11 cellular contexts compared by ENCODE assay signal in genomic region chr11:70324354-70325115, GRCh38. TPM values are rescaled to one million over a fixed set of nuclear protein-coding genes. Genes with fewer than 3 reads are reported as not detected.
DNase-seq lines count a peak whose midpoint lies in the region; ATAC-seq and TF ChIP-seq lines count a peak whose summit lies in the region.
"Had no signal": no experiment of that assay in that cellular context is flagged by ENCODE, and none has a peak within 500 bp of the region (broad histone marks: within the 10 kb centered on the region; RNA-seq: fewer than 3 reads in every experiment).

No MANE protein-coding gene starts in this region.

- TF ChIP-seq CTCF in endothelial cell (IDR thresholded peaks at IDR 0.05; ENCODE audit: unreplicated experiment), result no peak

- DNase-seq in activated CD8-positive, alpha-beta memory T cell treated with anti-CD3 and anti-CD28 coated beads, Interleukin-2, amount 10 ng/mL, durations not matched to agents 7 days and 5 days, result no peak
- DNase-seq in activated CD8-positive, alpha-beta memory T cell treated with anti-CD3 and anti-CD28 coated beads for 24 hours, result no peak
- no peak for DNase-seq in endothelial cell (ENCODE audit: low spot score)
- peak; percentile 26 for DNase-seq in stimulated activated CD8-positive, alpha-beta memory T cell treated with anti-CD3 and anti-CD28 coated beads, Interleukin-4, amount 100 ng/mL, for 48 hours
- DNase-seq in DMS79 (lab: John Stamatoyannopoulos, UW), result no peak
- DNase-seq in T-cell, result no peak
- DNase-seq: activated naive CD4-positive, alpha-beta T cell treated with anti-CD3 and anti-CD28 coated beads, Interleukin-2, amount 50 U/mL, for 16 hours; NCI-H82; testis had no signal

- POLR2A ChIA-PET in T-cell (lab: Charles Lee), result no interaction called here

- peaks cover 22% of the 10 kb centered on the region for H3K4me1 Mint-ChIP-seq in activated CD8-positive, alpha-beta memory T cell treated with anti-CD3 and anti-CD28 coated beads, Interleukin-2, amount 10 ng/mL, durations not matched to agents 7 days and 5 days
- no peaks in the 10 kb centered on the region for H3K4me1 Mint-ChIP-seq in endothelial cell (ENCODE audit: unreplicated experiment)
- peaks cover 0 to 5% (median 0%) of the 10 kb centered on the region in 3 donors for H3K4me1 Mint-ChIP-seq in T-cell

- no peaks in the 10 kb centered on the region for H3K27me3 Mint-ChIP-seq in activated CD8-positive, alpha-beta memory T cell treated with anti-CD3 and anti-CD28 coated beads, Interleukin-2, amount 10 ng/mL, durations not matched to agents 7 days and 5 days
- no peaks in the 10 kb centered on the region for H3K27me3 Mint-ChIP-seq in endothelial cell (ENCODE audit: unreplicated experiment)
- H3K27me3 Mint-ChIP-seq in T-cell, result no peaks in the 10 kb centered on the region

- no peaks in the 10 kb centered on the region for H3K9me3 Mint-ChIP-seq in activated CD8-positive, alpha-beta memory T cell treated with anti-CD3 and anti-CD28 coated beads, Interleukin-2, amount 10 ng/mL, durations not matched to agents 7 days and 5 days (ENCODE audit: low read depth)
- H3K9me3 Mint-ChIP-seq in endothelial cell (ENCODE audit: unreplicated experiment), result no peaks in the 10 kb centered on the region
- no peaks in the 10 kb centered on the region for H3K9me3 Mint-ChIP-seq in T-cell

- ATAC-seq in activated CD8-positive, alpha-beta memory T cell treated with anti-CD3 and anti-CD28 coated beads, Interleukin-2, amount 10 ng/mL, durations not matched to agents 7 days and 5 days, result peak; percentile 69
- ATAC-seq in HG02588 (IDR thresholded peaks at IDR 0.05; ENCODE audit: unreplicated experiment) (peak; percentile 63), T-cell (replicated peaks in 1 of 4) (no peak), HG02884 (IDR thresholded peaks at IDR 0.05; ENCODE audit: unreplicated experiment) (no peak)

- peaks cover 30% of the 10 kb centered on the region for H3K36me3 Mint-ChIP-seq in activated CD8-positive, alpha-beta memory T cell treated with anti-CD3 and anti-CD28 coated beads, Interleukin-2, amount 10 ng/mL, durations not matched to agents 7 days and 5 days
- H3K36me3 Mint-ChIP-seq in endothelial cell (ENCODE audit: low read depth, unreplicated experiment) (peaks cover 21% of the 10 kb centered on the region), T-cell (peaks cover 51% of the 10 kb centered on the region)

- CTCF ChIA-PET in activated CD8-positive, alpha-beta memory T cell treated with anti-CD3 and anti-CD28 coated beads, Interleukin-2, amount 10 ng/mL, durations not matched to agents 7 days and 5 days (lab: Charles Lee), result no interaction called here
- CTCF ChIA-PET in T-cell (lab: Charles Lee), result no interaction called here

- no peak overlapping the region for H3K4me3 Mint-ChIP-seq in activated CD8-positive, alpha-beta memory T cell treated with anti-CD3 and anti-CD28 coated beads, Interleukin-2, amount 10 ng/mL, durations not matched to agents 7 days and 5 days
- H3K4me3 Mint-ChIP-seq in endothelial cell (ENCODE audit: unreplicated experiment) (peak overlapping the region; percentile 57), T-cell (no peak overlapping the region)

- H3K27ac Mint-ChIP-seq in activated CD8-positive, alpha-beta memory T cell treated with anti-CD3 and anti-CD28 coated beads, Interleukin-2, amount 10 ng/mL, durations not matched to agents 7 days and 5 days, result no peak overlapping the region
- H3K27ac Mint-ChIP-seq in endothelial cell (ENCODE audit: unreplicated experiment) (no peak overlapping the region), T-cell (no peak overlapping the region)

RNA-seq across cellular contexts. Expression of gene PPFIA1, which starts 54.0 kb away (rescaled TPM):
- total RNA-seq in activated CD8-positive, alpha-beta memory T cell treated with anti-CD3 and anti-CD28 coated beads, Interleukin-2, amount 10 ng/mL, durations not matched to agents 7 days and 5 days, result 10 to 100 TPM; 35.7 to 38.7 TPM
- 52.3 TPM for total RNA-seq in endothelial cell (ENCODE audit: unreplicated experiment)
- 10 to 100 TPM; 41.0 to 50.7 (median 49.6) TPM for total RNA-seq in T-cell

Comparison
In these comparisons a context has a peak if more than half of its experiments do, and no peak if none do; other contexts are left out.
1. ATAC-seq: peak in activated CD8-positive, alpha-beta memory T cell treated with anti-CD3 and anti-CD28 coated beads, Interleukin-2, amount 10 ng/mL, durations not matched to agents 7 days and 5 days (single experiment) and HG02588 (single experiment); none in T-cell (0 of 4) and HG02884 (single experiment).